ENCODE assay signal across 1 cellular context in genomic region chr7:54841772-54842707, GRCh38.
TF ChIP-seq lines count a peak whose summit lies in the region.

No MANE protein-coding gene starts in this region.

TF ChIP-seq in HepG2, 621 proteins besides CTCF, POLR2A, EP300 and RAD21 (continued from another document and continues in another):
- TF ChIP-seq CEBPZ (IDR thresholded peaks at IDR 0.05; ENCODE audit: low read length): no peak
- no peak for TF ChIP-seq ZNF512B (CRISPR knock-in tag; IDR thresholded peaks at IDR 0.05; ENCODE audit: borderline replicate concordance)
- TF ChIP-seq ZBTB7B (CRISPR knock-in tag; IDR thresholded peaks at IDR 0.05): no peak
- TF ChIP-seq RFXAP (CRISPR knock-in tag; IDR thresholded peaks at IDR 0.05; ENCODE audit: borderline replicate concordance): 0 out of 2 replicates have a peak, but pooled peaks have one; percentile 31
- TF ChIP-seq ZNF264 (CRISPR knock-in tag; IDR thresholded peaks at IDR 0.05): no peak
- no peak for TF ChIP-seq ZKSCAN5 (CRISPR knock-in tag; IDR thresholded peaks at IDR 0.05)
- no peak for TF ChIP-seq ZFP1 (CRISPR knock-in tag; IDR thresholded peaks at IDR 0.05)
- no peak for TF ChIP-seq ZNF232 (CRISPR knock-in tag; IDR thresholded peaks at IDR 0.05; ENCODE audit: borderline replicate concordance)
- TF ChIP-seq MLXIP (CRISPR knock-in tag; IDR thresholded peaks at IDR 0.05; ENCODE audit: borderline replicate concordance): no peak
- TF ChIP-seq IKZF5 (CRISPR knock-in tag; IDR thresholded peaks at IDR 0.05): no peak
- TF ChIP-seq HIC2 (CRISPR knock-in tag; IDR thresholded peaks at IDR 0.05; ENCODE audit: low read depth): no peak
- no peak for TF ChIP-seq RXRA (CRISPR knock-in tag; IDR thresholded peaks at IDR 0.05)
- no peak for TF ChIP-seq PHF20 (CRISPR knock-in tag; IDR thresholded peaks at IDR 0.05)
- TF ChIP-seq SP140L (CRISPR knock-in tag; IDR thresholded peaks at IDR 0.05; ENCODE audit: borderline replicate concordance): no peak
- TF ChIP-seq MED1 (CRISPR knock-in tag; IDR thresholded peaks at IDR 0.05): peak; percentile 60
- no peak for TF ChIP-seq REXO4 (CRISPR knock-in tag; IDR thresholded peaks at IDR 0.05; ENCODE audit: borderline replicate concordance)
- no peak for TF ChIP-seq ZNF274 (CRISPR knock-in tag; IDR thresholded peaks at IDR 0.05)
- no peak for TF ChIP-seq E2F1 (CRISPR knock-in tag; IDR thresholded peaks at IDR 0.05)
- no peak for TF ChIP-seq ZNF749 (CRISPR knock-in tag; IDR thresholded peaks at IDR 0.05; ENCODE audit: borderline replicate concordance)
- no peak for TF ChIP-seq MXI1 (IDR thresholded peaks at IDR 0.05; ENCODE audit: borderline replicate concordance, low read depth, low read length)
- no peak for TF ChIP-seq ZMAT3 (CRISPR knock-in tag; conservative IDR thresholded peaks at IDR 0.05)
- TF ChIP-seq ZFP41 (CRISPR knock-in tag; IDR thresholded peaks at IDR 0.05; ENCODE audit: borderline replicate concordance): no peak
- no peak for TF ChIP-seq ZFP90 (CRISPR knock-in tag; IDR thresholded peaks at IDR 0.05; ENCODE audit: borderline replicate concordance)
- TF ChIP-seq PRDM15 (CRISPR knock-in tag; IDR thresholded peaks at IDR 0.05): no peak
- TF ChIP-seq ZBTB7A (CRISPR knock-in tag; IDR thresholded peaks at IDR 0.05): no peak
- no peak for TF ChIP-seq GMEB2 (CRISPR knock-in tag; IDR thresholded peaks at IDR 0.05; ENCODE audit: low read depth)
- no peak for TF ChIP-seq MXD1 (CRISPR knock-in tag; IDR thresholded peaks at IDR 0.05)
- TF ChIP-seq REPIN1 (CRISPR knock-in tag; IDR thresholded peaks at IDR 0.05; ENCODE audit: borderline replicate concordance, low read depth): no peak
- no peak for TF ChIP-seq PHB2 (IDR thresholded peaks at IDR 0.05; ENCODE audit: partially characterized antibody)
- TF ChIP-seq HBP1 (CRISPR knock-in tag; IDR thresholded peaks at IDR 0.05; ENCODE audit: low read depth): no peak
- TF ChIP-seq E2F5 (CRISPR knock-in tag; conservative IDR thresholded peaks at IDR 0.05): no peak
- TF ChIP-seq WIZ (CRISPR knock-in tag; IDR thresholded peaks at IDR 0.05): no peak
- TF ChIP-seq PBX2 (CRISPR knock-in tag; IDR thresholded peaks at IDR 0.05): no peak
- TF ChIP-seq GTF3A (CRISPR knock-in tag; conservative IDR thresholded peaks at IDR 0.05): no peak
